ENCODE assay signal across 1 cellular context in the genomic region with DNA sequence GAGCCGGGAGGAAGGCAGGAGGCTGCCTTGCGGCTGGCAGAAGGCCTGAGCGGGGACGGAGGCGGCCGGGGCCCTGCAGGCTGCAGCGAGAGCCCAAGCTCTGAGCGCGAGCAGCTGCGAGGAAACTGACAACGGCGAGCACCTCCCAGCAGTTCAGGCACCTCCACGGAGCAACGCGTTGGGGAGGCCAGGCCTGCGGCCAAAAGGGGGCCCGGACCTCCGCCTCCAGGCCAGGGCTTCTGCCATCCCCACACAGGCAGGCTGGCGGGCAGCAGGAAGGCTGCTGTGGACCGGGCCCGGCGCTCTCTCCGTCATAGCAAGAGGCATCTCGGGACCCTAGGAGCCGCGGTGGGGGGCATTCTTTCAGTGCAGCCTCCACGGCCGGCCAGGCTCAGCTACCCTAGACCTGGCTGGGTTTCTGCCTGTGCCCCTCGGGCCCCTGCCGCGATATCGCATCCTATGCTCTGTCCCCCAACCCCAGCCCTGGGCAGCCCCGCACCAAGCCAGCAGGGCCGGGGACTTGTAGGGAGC.
TF ChIP-seq lines count a peak whose summit lies in the region.

No MANE protein-coding gene starts in this region.

TF ChIP-seq in H1, 55 proteins besides CTCF, POLR2A, EP300 and RAD21:
- TF ChIP-seq, protein P1, sequence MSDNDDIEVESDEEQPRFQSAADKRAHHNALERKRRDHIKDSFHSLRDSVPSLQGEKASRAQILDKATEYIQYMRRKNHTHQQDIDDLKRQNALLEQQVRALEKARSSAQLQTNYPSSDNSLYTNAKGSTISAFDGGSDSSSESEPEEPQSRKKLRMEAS (IDR thresholded peaks at IDR 0.05), result peak; percentile 3; the same call in 1 of the 2 replicates
- no peak for TF ChIP-seq NANOG (IDR thresholded peaks at IDR 0.05; ENCODE audit: insufficient read depth, low read depth, low read length, poor library complexity, severe bottlenecking)
